In the genomic region with DNA sequence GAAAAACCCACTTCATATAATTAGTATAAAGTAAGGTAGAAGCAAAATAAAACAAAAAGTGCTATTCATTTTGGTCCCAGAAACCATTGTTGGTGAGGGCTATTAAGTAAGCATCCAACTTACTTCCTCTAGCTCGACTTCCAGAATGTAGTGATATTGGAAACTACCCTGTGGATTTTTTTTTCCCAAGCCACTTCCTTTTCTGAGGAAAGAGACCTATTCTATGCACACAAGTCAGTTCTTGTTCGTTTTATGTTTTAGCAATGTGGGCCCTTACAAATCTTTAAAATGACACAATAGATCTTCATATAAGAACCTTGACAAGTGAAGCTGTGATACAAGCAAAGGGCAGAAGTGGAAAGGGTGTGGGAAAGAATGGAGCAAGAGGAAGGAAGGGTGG, we compare ENCODE assay signal across 21 cellular contexts.
DNase-seq lines count a peak whose midpoint lies in the region; ATAC-seq and TF ChIP-seq lines count a peak whose summit lies in the region.
"Had no signal": no experiment of that assay in that cellular context is flagged by ENCODE, and none has a peak within 500 bp of the region (broad histone marks: within the 10 kb centered on the region; RNA-seq: fewer than 3 reads in every experiment).

No MANE protein-coding gene starts in this region.

- H3K4me1 Mint-ChIP-seq in CD4-positive, alpha-beta memory T cell = peaks cover 70 to 90% (median 78%) of the 10 kb centered on the region in 4 donors
- H3K4me1 Mint-ChIP-seq in T-cell = peaks cover 84 to 90% (median 88%) of the 10 kb centered on the region in 3 donors

- no peaks in the 10 kb centered on the region for H3K27me3 ChIP-seq in CD4-positive, alpha-beta memory T cell (ENCODE audit: insufficient read depth, low read length)
- H3K27me3 ChIP-seq in parathyroid adenoma (ENCODE audit: control insufficient read depth, insufficient read depth, low read length) = no peaks in the 10 kb centered on the region
- H3K27me3 ChIP-seq: colonic mucosa, tibial artery had no signal

- no peaks in the 10 kb centered on the region for H3K36me3 ChIP-seq in CD4-positive, alpha-beta memory T cell (ENCODE audit: insufficient read depth, low read length)
- H3K36me3 ChIP-seq in parathyroid adenoma (ENCODE audit: control insufficient read depth, insufficient read depth, low read length) = no peaks in the 10 kb centered on the region
- H3K36me3 ChIP-seq: colonic mucosa, tibial artery had no signal

- no peak for DNase-seq in CD4-positive, alpha-beta memory T cell
- DNase-seq in T-cell (no peak), epithelial cell of prostate (ENCODE audit: low read depth, low spot score) (no peak), GM20000 (ENCODE audit: low spot score) (no peak)
- DNase-seq: activated CD4-positive, alpha-beta T cell treated with anti-CD3 and anti-CD28 coated beads for 48 hours; activated naive CD4-positive, alpha-beta T cell; colonic mucosa; COR-L47; hypothalamus; KG1; NCI-H1092; NCI-H2029; retina; tibial artery had no signal

- no peaks in the 10 kb centered on the region for H3K9me3 ChIP-seq in CD4-positive, alpha-beta memory T cell (ENCODE audit: control insufficient read depth in 1 of 2, low read length in 2 of 2)
- H3K9me3 ChIP-seq in parathyroid adenoma (ENCODE audit: control insufficient read depth, low read length) = no peaks in the 10 kb centered on the region
- H3K9me3 ChIP-seq: colonic mucosa, tibial artery had no signal

- no peak for ATAC-seq in T-cell (replicated peaks in 1 of 4)
- ATAC-seq in GM18861 (IDR thresholded peaks at IDR 0.05; ENCODE audit: unreplicated experiment) = no peak
- no peak for ATAC-seq in HG03378 (IDR thresholded peaks at IDR 0.05; ENCODE audit: unreplicated experiment)
- no peak for ATAC-seq in GM21619 (IDR thresholded peaks at IDR 0.05; ENCODE audit: unreplicated experiment)
- ATAC-seq: stimulated activated effector memory CD8-positive, alpha-beta T cell treated with anti-CD3 and anti-CD28 coated beads, Interleukin-12 subunit alpha, Interleukin-12 subunit beta, amount 100 ng/mL, for 72 hours had no signal

- H3K4me3 Mint-ChIP-seq in CD4-positive, alpha-beta memory T cell = peak overlapping the region in 7 of 8 donors; percentile 6 to 87 (median 18)
- H3K4me3 Mint-ChIP-seq in T-cell = peak overlapping the region in 2 of 3 donors; percentile 35 to 55
- H3K4me3 Mint-ChIP-seq: memory B cell; stimulated activated effector memory CD8-positive, alpha-beta T cell treated with anti-CD3 and anti-CD28 coated beads, Interleukin-12 subunit alpha, Interleukin-12 subunit beta, amount 100 ng/mL, for 72 hours had no signal

- H3K9me3 Mint-ChIP-seq in CD4-positive, alpha-beta memory T cell = peaks cover 0 to 1% (median 0%) of the 10 kb centered on the region in 8 donors
- H3K9me3 Mint-ChIP-seq in T-cell = no peaks in the 10 kb centered on the region
- H3K9me3 Mint-ChIP-seq: memory B cell; stimulated activated effector memory CD8-positive, alpha-beta T cell treated with anti-CD3 and anti-CD28 coated beads, Interleukin-12 subunit alpha, Interleukin-12 subunit beta, amount 100 ng/mL, for 72 hours had no signal

- H3K9ac ChIP-seq in parathyroid adenoma = no peak overlapping the region

- intact Hi-C loops in CD4-positive, alpha-beta memory T cell (cut with micrococcal nuclease) = loop anchor here (2.0 to 10.0 kb wide), 5 partner anchors 43 to 547 kb away; partner anchors contain the start of gene TBL1XR1

- H2AFZ ChIP-seq in parathyroid adenoma = no peak overlapping the region

- CTCF ChIA-PET in CD4-positive, alpha-beta memory T cell (lab: Charles Lee; ENCODE audit: partially characterized antibody) = interaction anchor here (1.0 to 1.4 kb wide), 2 partner anchors 9 to 10 kb away, joined by 4 read pairs; no protein-coding TSS in a partner anchor
- CTCF ChIA-PET in T-cell (lab: Charles Lee) = interaction anchor here in 1 of 2 donors (0.7 kb wide), 1 partner anchor 114 kb away, joined by 5 read pairs; no protein-coding TSS in a partner anchor

- no peaks in the 10 kb centered on the region for H3K27me3 Mint-ChIP-seq in CD4-positive, alpha-beta memory T cell
- H3K27me3 Mint-ChIP-seq in T-cell = no peaks in the 10 kb centered on the region
- H3K27me3 Mint-ChIP-seq: memory B cell had no signal

- peak overlapping the region in 5 of 7 donors; percentile 23 to 74 (median 64) for H3K27ac Mint-ChIP-seq in CD4-positive, alpha-beta memory T cell
- H3K27ac Mint-ChIP-seq in T-cell = peak overlapping the region; percentile 68 to 77
- H3K27ac Mint-ChIP-seq: memory B cell; stimulated activated effector memory CD8-positive, alpha-beta T cell treated with anti-CD3 and anti-CD28 coated beads, Interleukin-12 subunit alpha, Interleukin-12 subunit beta, amount 100 ng/mL, for 72 hours had no signal

- no peaks in the 10 kb centered on the region for H3K79me2 ChIP-seq in parathyroid adenoma

- H3K4me2 ChIP-seq in parathyroid adenoma (ENCODE audit: low read length) = no peak overlapping the region

- no peaks in the 10 kb centered on the region for H3K36me3 Mint-ChIP-seq in CD4-positive, alpha-beta memory T cell
- H3K36me3 Mint-ChIP-seq in T-cell = no peaks in the 10 kb centered on the region
- H3K36me3 Mint-ChIP-seq: memory B cell; stimulated activated effector memory CD8-positive, alpha-beta T cell treated with anti-CD3 and anti-CD28 coated beads, Interleukin-12 subunit alpha, Interleukin-12 subunit beta, amount 100 ng/mL, for 72 hours had no signal

- H3K4me3 ChIP-seq in CD4-positive, alpha-beta memory T cell (ENCODE audit: low read length in 2 of 2) = no peak overlapping the region
- no peak overlapping the region for H3K4me3 ChIP-seq in parathyroid adenoma (ENCODE audit: low read depth, low read length)
- H3K4me3 ChIP-seq: colonic mucosa, tibial artery had no signal

- no peak for TF ChIP-seq CTCF in parathyroid adenoma (IDR thresholded peaks at IDR 0.05)
- no peak for TF ChIP-seq CTCF in GM20000 (IDR thresholded peaks at IDR 0.05; ENCODE audit: extremely low read depth, missing control alignments)

- H3K4me1 ChIP-seq in CD4-positive, alpha-beta memory T cell (ENCODE audit: insufficient read depth, low read length) = peaks cover 82% of the 10 kb centered on the region
- H3K4me1 ChIP-seq in parathyroid adenoma = peaks cover 62% of the 10 kb centered on the region

- H3K27ac ChIP-seq in CD4-positive, alpha-beta memory T cell (ENCODE audit: low read depth, low read length) = no peak overlapping the region
- peak overlapping the region; percentile 99 for H3K27ac ChIP-seq in epithelial cell of prostate
- H3K27ac ChIP-seq in parathyroid adenoma = peak overlapping the region; percentile 92
- H3K27ac ChIP-seq: colonic mucosa, RWPE1 had no signal

- POLR2A ChIA-PET in CD4-positive, alpha-beta memory T cell (lab: Charles Lee; ENCODE audit: partially characterized antibody) = interaction anchor here (1.0 to 4.1 kb wide), 7 partner anchors 8 to 239 kb away, joined by 3 to 42 read pairs (median 5); no protein-coding TSS in a partner anchor
- POLR2A ChIA-PET in T-cell (lab: Charles Lee) = interaction anchor here in 1 of 2 donors (0.7 kb wide), 1 partner anchor 28 kb away, joined by 3 read pairs; no protein-coding TSS in a partner anchor
